8 cellular contexts compared by ENCODE assay signal in the genomic region with DNA sequence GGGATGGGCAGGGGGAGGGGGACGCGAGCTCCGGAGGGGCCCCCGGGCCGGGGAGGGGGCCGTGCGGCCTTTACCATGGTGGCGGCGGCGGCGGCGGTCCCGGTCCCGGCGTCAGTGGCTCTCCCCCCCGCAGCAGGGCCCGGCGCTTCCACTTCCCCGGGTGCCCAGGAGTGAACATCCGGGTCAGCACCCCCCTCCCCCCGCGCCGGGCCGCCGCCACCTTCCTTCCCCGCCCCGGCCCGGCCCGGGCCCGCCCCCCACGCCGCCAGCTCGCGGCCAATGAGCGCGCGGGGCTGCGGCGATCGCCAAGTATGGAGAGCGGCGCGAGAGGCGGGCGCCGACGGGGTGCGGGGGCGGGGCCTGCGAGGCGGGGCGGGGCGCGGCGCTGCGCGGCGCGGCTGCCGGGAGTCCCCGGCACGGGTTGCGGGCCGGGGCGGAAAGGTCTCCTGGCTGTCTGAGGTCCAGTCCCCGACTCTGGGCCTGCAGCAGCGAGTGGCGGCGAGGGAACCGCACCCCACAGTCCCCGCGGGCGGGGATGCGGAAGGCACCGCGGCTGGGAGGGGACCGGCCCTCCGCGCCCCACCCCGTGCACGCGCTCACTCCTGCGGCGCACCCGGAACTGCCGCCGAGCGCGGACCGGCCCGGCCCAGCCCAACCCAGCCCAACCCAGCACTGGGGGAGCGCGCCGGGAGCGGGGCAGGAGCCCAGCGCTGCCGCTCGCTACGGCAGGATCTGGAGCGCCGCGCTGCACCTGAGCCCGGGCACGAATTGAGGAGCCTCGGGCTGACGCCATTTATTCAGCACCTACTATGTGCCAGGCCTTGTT. TPM values are rescaled to one million over a fixed set of nuclear protein-coding genes. Genes with fewer than 3 reads are reported as not detected.
DNase-seq lines count a peak whose midpoint lies in the region; ATAC-seq and TF ChIP-seq lines count a peak whose summit lies in the region.

CAPZB (minus strand) TSS at position 178 of the 826 bp plus-strand sequence; CDS start at position 77, 101 bp downstream.

- intact Hi-C loops in T-helper 1 cell treated with Interleukin-12 subunit alpha and Interleukin-12 subunit beta and Interleukin-4 antibody, amounts not matched to agents 30 ng/mL and 1 ng/mL, for 36 hours (cut with micrococcal nuclease): loop anchor here (1.0 to 10.0 kb wide), 10 partner anchors 8 to 1177 kb away; partner anchors contain the start of genes AKR7A2, DDOST, EMC1 and IFFO2
- intact Hi-C loops in adrenal gland (cut with DNase I) (loop anchor here (10.0 kb wide), 2 partner anchors 159 to 169 kb away; partner anchors contain the start of gene NBL1 (in 1 of the 2)), heart left ventricle (cut with DNase I) (loop anchor here (2.0 to 10.0 kb wide), 12 partner anchors 48 to 167 kb away; partner anchors contain the start of gene NBL1 (in 3 of the 10)), posterior vena cava (cut with DNase I) (loop anchor here (5.0 kb wide), 3 partner anchors 88 to 162 kb away; partner anchors contain the start of gene NBL1 (in 1 of the 2))

- H3K4me1 Mint-ChIP-seq in type B pancreatic cell (ENCODE audit: unreplicated experiment): peaks cover 39% of the 10 kb centered on the region

- H3K4me3 ChIP-seq in GM12875 (ENCODE audit: low read depth, low read length) (peak within 1 kb of the TSS; percentile 86), adrenal gland (peak within 1 kb of the TSS; percentile 30 to 98 (median 86)), heart left ventricle (peak within 1 kb of the TSS; percentile 70 to 100 (median 98))

- 0 to 1% (median 1%) methylated on average over 7 to 105 of the region's 106 CpGs; no CpG with 5 or more reads in 1 of the 4 donors for WGBS in adrenal gland, 4 donors
- WGBS in heart left ventricle, 4 donors: 0 to 2% (median 0%) methylated on average over 22 to 106 of the region's 106 CpGs

- H3K9me3 ChIP-seq in adrenal gland (replicated peaks in 1 of 3) (no peaks in the 10 kb centered on the region), heart left ventricle (no peaks in the 10 kb centered on the region)

- peak within 1 kb of the TSS; percentile 94 for H3K4me3 Mint-ChIP-seq in type B pancreatic cell

- no peaks in the 10 kb centered on the region for H3K9me3 Mint-ChIP-seq in type B pancreatic cell

- peaks cover 6% of the 10 kb centered on the region for H3K36me3 Mint-ChIP-seq in type B pancreatic cell

- no peak for TF ChIP-seq CTCF in GM12875 (IDR thresholded peaks at IDR 0.05; ENCODE audit: borderline replicate concordance, insufficient read depth, low read depth, low read length)
- TF ChIP-seq CTCF in adrenal gland (IDR thresholded peaks at IDR 0.05): peak in 1 of 6 experiments; percentile 18
- no peak for TF ChIP-seq CTCF in heart left ventricle (IDR thresholded peaks at IDR 0.05)
- TF ChIP-seq CTCF in type B pancreatic cell (conservative IDR thresholded peaks at IDR 0.05): no peak

- H3K36me3 ChIP-seq in adrenal gland (replicated peaks in 1 of 2) (peaks cover 0 to 7% of the 10 kb centered on the region in 2 donors), heart left ventricle (peaks cover 0 to 27% (median 0%) of the 10 kb centered on the region in 9 donors)

- H3K4me1 ChIP-seq in adrenal gland (replicated peaks in 1 of 2) (peaks cover 17 to 58% of the 10 kb centered on the region in 2 donors), heart left ventricle (peaks cover 18 to 64% (median 53%) of the 10 kb centered on the region in 12 donors)

- H3K27me3 Mint-ChIP-seq in type B pancreatic cell: no peaks in the 10 kb centered on the region

- DNase-seq in NCI-H1105 (lab: John Stamatoyannopoulos, UW) (peak; percentile 87), adrenal gland (peak; percentile 90 to 97 (median 96)), heart left ventricle (peak; percentile 97 to 98 (median 97)), posterior vena cava (ENCODE audit: low spot score) (peak; percentile 99), type B pancreatic cell (ENCODE audit: extremely low spot score, unreplicated experiment) (peak; percentile 94)

- peak within 1 kb of the TSS; percentile 67 to 100 (median 95) for H3K27ac ChIP-seq in adrenal gland
- H3K27ac ChIP-seq in heart left ventricle: peak within 1 kb of the TSS; percentile 95 to 100 (median 98)

- H3K27me3 ChIP-seq in adrenal gland: no peaks in the 10 kb centered on the region
- H3K27me3 ChIP-seq in heart left ventricle: no peaks in the 10 kb centered on the region

- peak; percentile 76 to 86 for TF ChIP-seq POLR2A in adrenal gland (IDR thresholded peaks at IDR 0.05)
- peak in 1 of 2 donors; percentile 88 for TF ChIP-seq POLR2A in heart left ventricle (IDR thresholded peaks at IDR 0.05)

- peak within 1 kb of the TSS; percentile 92 for H3K27ac Mint-ChIP-seq in type B pancreatic cell

- peak; percentile 81 for ATAC-seq in HG02642 (IDR thresholded peaks at IDR 0.05; ENCODE audit: poor library complexity, unreplicated experiment)
- peak; percentile 85 to 95 (median 93) for ATAC-seq in heart left ventricle

RNA-seq across cellular contexts. Expression of gene CAPZB, which starts in this region (rescaled TPM):
- 558 and 561 TPM in 2 replicates for total RNA-seq in T-helper 1 cell treated with Interleukin-12 subunit alpha and Interleukin-12 subunit beta and Interleukin-4 antibody, amounts not matched to agents 30 ng/mL and 1 ng/mL, for 36 hours
- total RNA-seq in adrenal gland (100 to 1,000 TPM; 110 to 386 (median 204) TPM), heart left ventricle (100 to 1,000 TPM in 8 of 9 donors, 10 to 100 TPM in 1; 77.8 to 348 (median 237) TPM), posterior vena cava (100 to 1,000 TPM; 255 to 277 TPM), type B pancreatic cell (ENCODE audit: low replicate concordance) (264 and 286 TPM in 2 replicates)
- polyA plus RNA-seq in adrenal gland (100 to 1,000 TPM; 156 to 314 (median 171) TPM), heart left ventricle (100 to 1,000 TPM; 228 to 255 TPM)

Comparison
In these comparisons a context has a peak if more than half of its experiments do, and no peak if none do; other contexts are left out.
1. Peak in every context shown above with its lines: DNase-seq, ATAC-seq, H3K4me3 ChIP-seq and H3K27ac ChIP-seq.